1 cellular context compared by ENCODE assay signal in the genomic region with DNA sequence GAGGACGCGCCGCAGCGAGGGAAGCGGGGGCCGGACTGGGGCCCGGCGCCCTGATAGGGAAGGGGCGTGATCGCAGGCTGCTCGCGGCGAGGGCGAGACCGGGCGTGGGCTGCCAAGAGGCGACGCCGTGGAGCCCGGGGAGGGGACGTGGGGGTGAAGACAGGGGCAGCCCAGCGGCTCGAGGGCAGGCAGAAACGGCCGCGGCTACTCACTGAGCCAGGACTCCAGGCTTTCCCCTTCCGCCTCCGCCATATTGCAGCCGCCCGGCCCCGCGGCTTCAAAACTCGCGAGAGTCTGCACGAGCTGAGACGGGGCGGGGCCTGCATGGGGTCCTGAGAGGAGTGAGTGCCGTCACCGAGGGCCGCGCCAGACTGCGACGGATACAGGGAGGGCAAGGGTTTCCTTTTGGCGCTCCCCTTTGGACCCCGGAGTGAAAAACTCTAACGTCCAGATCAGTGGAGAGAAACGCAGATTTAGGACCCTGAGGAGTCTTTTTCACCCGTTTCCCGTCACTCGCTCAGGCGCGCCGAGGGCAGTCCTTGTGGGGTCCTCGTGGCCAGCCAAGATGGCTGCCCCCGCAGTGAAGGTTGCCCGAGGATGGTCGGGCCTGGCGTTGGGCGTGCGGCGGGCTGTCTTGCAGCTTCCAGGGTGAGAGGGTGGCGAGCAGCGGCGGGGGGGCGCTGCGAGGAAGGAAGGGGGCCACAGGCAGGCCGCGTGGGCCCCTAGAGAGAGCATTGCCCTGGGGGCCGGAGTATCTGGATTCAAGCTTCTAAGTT.
TF ChIP-seq lines count a peak whose summit lies in the region.

A gene with protein sequence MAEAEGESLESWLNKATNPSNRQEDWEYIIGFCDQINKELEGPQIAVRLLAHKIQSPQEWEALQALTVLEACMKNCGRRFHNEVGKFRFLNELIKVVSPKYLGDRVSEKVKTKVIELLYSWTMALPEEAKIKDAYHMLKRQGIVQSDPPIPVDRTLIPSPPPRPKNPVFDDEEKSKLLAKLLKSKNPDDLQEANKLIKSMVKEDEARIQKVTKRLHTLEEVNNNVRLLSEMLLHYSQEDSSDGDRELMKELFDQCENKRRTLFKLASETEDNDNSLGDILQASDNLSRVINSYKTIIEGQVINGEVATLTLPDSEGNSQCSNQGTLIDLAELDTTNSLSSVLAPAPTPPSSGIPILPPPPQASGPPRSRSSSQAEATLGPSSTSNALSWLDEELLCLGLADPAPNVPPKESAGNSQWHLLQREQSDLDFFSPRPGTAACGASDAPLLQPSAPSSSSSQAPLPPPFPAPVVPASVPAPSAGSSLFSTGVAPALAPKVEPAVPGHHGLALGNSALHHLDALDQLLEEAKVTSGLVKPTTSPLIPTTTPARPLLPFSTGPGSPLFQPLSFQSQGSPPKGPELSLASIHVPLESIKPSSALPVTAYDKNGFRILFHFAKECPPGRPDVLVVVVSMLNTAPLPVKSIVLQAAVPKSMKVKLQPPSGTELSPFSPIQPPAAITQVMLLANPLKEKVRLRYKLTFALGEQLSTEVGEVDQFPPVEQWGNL (minus strand): TSS at position 271 of the 776 bp plus-strand sequence. CDS start 19 bp downstream, at position 252.
MRPS7 (plus strand) TSS at position 544 of the 776 bp plus-strand sequence; CDS start at position 566, 22 bp downstream.

TF ChIP-seq in HepG2, 621 proteins besides CTCF, POLR2A, EP300 and RAD21 (continued from another document and continues in another):
- TF ChIP-seq EED (CRISPR knock-in tag; IDR thresholded peaks at IDR 0.05) (peak; percentile 98), ZNF20 (CRISPR knock-in tag; IDR thresholded peaks at IDR 0.05) (no peak), ZFP62 (CRISPR knock-in tag; IDR thresholded peaks at IDR 0.05) (no peak), ZNF850 (CRISPR knock-in tag; conservative IDR thresholded peaks at IDR 0.05) (0 out of 2 replicates have a peak, but pooled peaks have one; percentile 45), ATF7 (IDR thresholded peaks at IDR 0.05) (no peak), ATF7 (CRISPR knock-in tag; IDR thresholded peaks at IDR 0.05) (0 out of 2 replicates have a peak, but pooled peaks have one; percentile 13), ZNF556 (CRISPR knock-in tag; IDR thresholded peaks at IDR 0.05; ENCODE audit: borderline replicate concordance) (peak; percentile 77; the same call in 1 of the 2 replicates), SRF (IDR thresholded peaks at IDR 0.05; ENCODE audit: low read depth, low read length) (no peak), TRIM24 (CRISPR knock-in tag; IDR thresholded peaks at IDR 0.05) (peak; percentile 60; the same call in 1 of the 2 replicates), BCLAF1 (IDR thresholded peaks at IDR 0.05) (no peak), MED1 (CRISPR knock-in tag; IDR thresholded peaks at IDR 0.05) (peak; percentile 42), ZNF709 (CRISPR knock-in tag; IDR thresholded peaks at IDR 0.05) (peak; percentile 95), FOSL2 (CRISPR knock-in tag; IDR thresholded peaks at IDR 0.05) (no peak; the same call in 1 of the 2 replicates), ZFP36L1 (CRISPR knock-in tag; IDR thresholded peaks at IDR 0.05) (peak; percentile 88), HBP1 (CRISPR knock-in tag; IDR thresholded peaks at IDR 0.05; ENCODE audit: low read depth) (0 out of 2 replicates have a peak, but pooled peaks have one; percentile 20), ZNF644 (CRISPR knock-in tag; IDR thresholded peaks at IDR 0.05; ENCODE audit: low read depth) (no peak), EEA1 (CRISPR knock-in tag; IDR thresholded peaks at IDR 0.05; ENCODE audit: borderline replicate concordance) (no peak), SP140L (CRISPR knock-in tag; IDR thresholded peaks at IDR 0.05; ENCODE audit: borderline replicate concordance) (no peak), MIER2 (CRISPR knock-in tag; IDR thresholded peaks at IDR 0.05) (no peak), HCFC1 (IDR thresholded peaks at IDR 0.05; ENCODE audit: low read depth, low read length) (peak; percentile 63), EHMT2 (IDR thresholded peaks at IDR 0.05; ENCODE audit: borderline replicate concordance, low read depth, low read length) (no peak), GTF2F1 (IDR thresholded peaks at IDR 0.05; ENCODE audit: low read length) (no peak), ZNF816 (CRISPR knock-in tag; IDR thresholded peaks at IDR 0.05; ENCODE audit: borderline replicate concordance) (no peak; the same call in 1 of the 2 replicates), HMGXB4 (CRISPR knock-in tag; IDR thresholded peaks at IDR 0.05; ENCODE audit: borderline replicate concordance in 1 of 2, low read depth in 1 of 2) (peak; percentile 75 to 86), ZSCAN31 (CRISPR knock-in tag; IDR thresholded peaks at IDR 0.05; ENCODE audit: low read depth) (peak; percentile 97), ZNF292 (CRISPR knock-in tag; IDR thresholded peaks at IDR 0.05; ENCODE audit: borderline replicate concordance, low read depth) (peak; percentile 25; the same call in 1 of the 2 replicates), HDAC1 (CRISPR knock-in tag; IDR thresholded peaks at IDR 0.05) (peak; percentile 79), ZNF326 (CRISPR knock-in tag; IDR thresholded peaks at IDR 0.05; ENCODE audit: borderline replicate concordance) (no peak), TMF1 (CRISPR knock-in tag; IDR thresholded peaks at IDR 0.05; ENCODE audit: low read depth) (peak; percentile 87), ZNF615 (CRISPR knock-in tag; IDR thresholded peaks at IDR 0.05; ENCODE audit: borderline replicate concordance) (no peak; the same call in 1 of the 2 replicates), NR3C1 (CRISPR knock-in tag; IDR thresholded peaks at IDR 0.05) (no peak), ZNF672 (CRISPR knock-in tag; IDR thresholded peaks at IDR 0.05) (no peak), ZMYM3 (CRISPR knock-in tag; IDR thresholded peaks at IDR 0.05) (no peak; the same call in 1 of the 2 replicates), FOXK1 (CRISPR knock-in tag; IDR thresholded peaks at IDR 0.05; ENCODE audit: borderline replicate concordance, low read depth) (peak; percentile 65), CENPT (CRISPR knock-in tag; IDR thresholded peaks at IDR 0.05; ENCODE audit: low read depth) (peak; percentile 24; the same call in 1 of the 2 replicates), SOX5 (CRISPR knock-in tag; IDR thresholded peaks at IDR 0.05; ENCODE audit: borderline replicate concordance) (peak; percentile 40; the same call in 1 of the 2 replicates), ZFP37 (CRISPR knock-in tag; IDR thresholded peaks at IDR 0.05; ENCODE audit: borderline replicate concordance) (no peak), FOXC1 (CRISPR knock-in tag; IDR thresholded peaks at IDR 0.05; ENCODE audit: borderline replicate concordance) (0 out of 2 replicates have a peak, but pooled peaks have one; percentile 88), ELF3 (CRISPR knock-in tag; IDR thresholded peaks at IDR 0.05) (peak; percentile 63), ZNF331 (CRISPR knock-in tag; IDR thresholded peaks at IDR 0.05) (peak; percentile 71; the same call in 1 of the 2 replicates)
- TF ChIP-seq, protein P1, sequence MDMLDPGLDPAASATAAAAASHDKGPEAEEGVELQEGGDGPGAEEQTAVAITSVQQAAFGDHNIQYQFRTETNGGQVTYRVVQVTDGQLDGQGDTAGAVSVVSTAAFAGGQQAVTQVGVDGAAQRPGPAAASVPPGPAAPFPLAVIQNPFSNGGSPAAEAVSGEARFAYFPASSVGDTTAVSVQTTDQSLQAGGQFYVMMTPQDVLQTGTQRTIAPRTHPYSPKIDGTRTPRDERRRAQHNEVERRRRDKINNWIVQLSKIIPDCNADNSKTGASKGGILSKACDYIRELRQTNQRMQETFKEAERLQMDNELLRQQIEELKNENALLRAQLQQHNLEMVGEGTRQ (IDR thresholded peaks at IDR 0.05; ENCODE audit: low read depth, low read length), result 0 out of 2 replicates have a peak, but pooled peaks have one; percentile 1
- TF ChIP-seq, protein P1 (CRISPR knock-in tag; IDR thresholded peaks at IDR 0.05; ENCODE audit: borderline replicate concordance), result peak; percentile 54; the same call in 1 of the 2 replicates
- TF ChIP-seq, protein P2, sequence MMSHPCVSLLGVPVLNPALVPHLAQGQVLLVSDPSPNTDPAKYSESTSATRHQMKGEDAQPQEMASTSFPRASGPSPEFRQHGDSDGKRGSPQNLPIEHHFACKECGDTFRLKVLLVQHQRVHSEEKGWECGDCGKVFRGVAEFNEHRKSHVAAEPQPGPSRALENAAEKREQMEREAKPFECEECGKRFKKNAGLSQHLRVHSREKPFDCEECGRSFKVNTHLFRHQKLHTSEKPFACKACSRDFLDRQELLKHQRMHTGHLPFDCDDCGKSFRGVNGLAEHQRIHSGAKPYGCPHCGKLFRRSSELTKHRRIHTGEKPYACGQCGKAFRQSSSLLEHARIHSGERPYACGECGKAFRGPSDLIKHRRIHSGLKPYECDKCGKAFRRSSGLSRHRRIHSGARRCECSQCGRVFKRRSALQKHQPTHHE (CRISPR knock-in tag; IDR thresholded peaks at IDR 0.05; ENCODE audit: borderline replicate concordance), result no peak; the same call in 1 of the 2 replicates
- TF ChIP-seq, protein P3, sequence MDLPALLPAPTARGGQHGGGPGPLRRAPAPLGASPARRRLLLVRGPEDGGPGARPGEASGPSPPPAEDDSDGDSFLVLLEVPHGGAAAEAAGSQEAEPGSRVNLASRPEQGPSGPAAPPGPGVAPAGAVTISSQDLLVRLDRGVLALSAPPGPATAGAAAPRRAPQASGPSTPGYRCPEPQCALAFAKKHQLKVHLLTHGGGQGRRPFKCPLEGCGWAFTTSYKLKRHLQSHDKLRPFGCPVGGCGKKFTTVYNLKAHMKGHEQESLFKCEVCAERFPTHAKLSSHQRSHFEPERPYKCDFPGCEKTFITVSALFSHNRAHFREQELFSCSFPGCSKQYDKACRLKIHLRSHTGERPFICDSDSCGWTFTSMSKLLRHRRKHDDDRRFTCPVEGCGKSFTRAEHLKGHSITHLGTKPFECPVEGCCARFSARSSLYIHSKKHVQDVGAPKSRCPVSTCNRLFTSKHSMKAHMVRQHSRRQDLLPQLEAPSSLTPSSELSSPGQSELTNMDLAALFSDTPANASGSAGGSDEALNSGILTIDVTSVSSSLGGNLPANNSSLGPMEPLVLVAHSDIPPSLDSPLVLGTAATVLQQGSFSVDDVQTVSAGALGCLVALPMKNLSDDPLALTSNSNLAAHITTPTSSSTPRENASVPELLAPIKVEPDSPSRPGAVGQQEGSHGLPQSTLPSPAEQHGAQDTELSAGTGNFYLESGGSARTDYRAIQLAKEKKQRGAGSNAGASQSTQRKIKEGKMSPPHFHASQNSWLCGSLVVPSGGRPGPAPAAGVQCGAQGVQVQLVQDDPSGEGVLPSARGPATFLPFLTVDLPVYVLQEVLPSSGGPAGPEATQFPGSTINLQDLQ (CRISPR knock-in tag; IDR thresholded peaks at IDR 0.05), result 0 out of 2 replicates have a peak, but pooled peaks have one; percentile 25
- TF ChIP-seq, protein P4, sequence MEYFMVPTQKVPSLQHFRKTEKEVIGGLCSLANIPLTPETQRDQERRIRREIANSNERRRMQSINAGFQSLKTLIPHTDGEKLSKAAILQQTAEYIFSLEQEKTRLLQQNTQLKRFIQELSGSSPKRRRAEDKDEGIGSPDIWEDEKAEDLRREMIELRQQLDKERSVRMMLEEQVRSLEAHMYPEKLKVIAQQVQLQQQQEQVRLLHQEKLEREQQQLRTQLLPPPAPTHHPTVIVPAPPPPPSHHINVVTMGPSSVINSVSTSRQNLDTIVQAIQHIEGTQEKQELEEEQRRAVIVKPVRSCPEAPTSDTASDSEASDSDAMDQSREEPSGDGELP (IDR thresholded peaks at IDR 0.05; ENCODE audit: borderline replicate concordance, low read depth), result 0 out of 2 replicates have a peak, but pooled peaks have one; percentile 53
